In the genomic region with DNA sequence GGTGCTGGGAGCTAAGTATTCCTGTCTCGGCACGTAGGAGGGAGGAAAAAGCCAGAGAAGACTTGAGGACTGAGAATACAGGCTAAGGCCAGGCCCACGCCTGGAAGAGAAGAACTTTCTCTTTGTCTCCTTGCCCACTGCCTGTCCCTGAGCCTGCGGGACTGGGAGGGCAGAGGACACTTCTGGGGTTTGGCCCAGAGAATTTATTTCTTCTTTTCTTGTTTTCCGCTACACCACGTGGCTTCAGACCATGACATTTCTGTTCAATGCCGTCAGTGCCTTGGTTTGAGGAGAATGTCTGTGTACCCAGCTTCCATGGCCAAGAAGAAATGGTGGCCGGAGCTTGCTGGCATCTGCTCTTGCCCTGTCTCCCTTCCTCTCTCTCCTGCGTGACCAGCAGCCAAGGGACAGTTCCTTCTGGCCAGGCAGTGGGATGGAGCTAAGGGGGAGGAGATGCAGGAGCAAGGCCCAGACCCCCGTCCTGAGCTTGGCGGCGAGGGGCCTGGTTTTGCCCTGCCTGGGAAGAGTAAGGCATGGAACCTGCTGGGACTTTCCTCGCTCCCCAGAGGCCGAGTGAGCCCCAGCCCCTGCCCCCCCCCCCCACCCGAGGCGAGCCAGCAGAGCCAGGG, we compare ENCODE assay signal across 1 cellular context.
TF ChIP-seq lines count a peak whose summit lies in the region.

No MANE protein-coding gene starts in this region.

TF ChIP-seq in H1, 55 proteins besides CTCF, POLR2A, EP300 and RAD21 (continued from another document):
- TF ChIP-seq TBP (IDR thresholded peaks at IDR 0.05; ENCODE audit: low read depth, low read length) (no peak), SIX5 (IDR thresholded peaks at IDR 0.05; ENCODE audit: low read depth, low read length) (no peak), CBX8 (IDR thresholded peaks at IDR 0.05; ENCODE audit: borderline replicate concordance, low read depth, low read length) (no peak), SIRT6 (IDR thresholded peaks at IDR 0.05; ENCODE audit: low read length) (no peak), YY1 (IDR thresholded peaks at IDR 0.05; ENCODE audit: low read depth, low read length) (no peak), HDAC6 (IDR thresholded peaks at IDR 0.05; ENCODE audit: low read depth, low read length) (no peak), KDM5A (IDR thresholded peaks at IDR 0.05; ENCODE audit: low read length) (no peak), BCL11A (IDR thresholded peaks at IDR 0.05; ENCODE audit: low read depth in 2 of 2, low read length in 2 of 2) (no peak), PHF8 (conservative IDR thresholded peaks at IDR 0.05; ENCODE audit: low read depth, low read length) (no peak), KDM1A (IDR thresholded peaks at IDR 0.05; ENCODE audit: borderline replicate concordance, low read length) (no peak), RFX5 (IDR thresholded peaks at IDR 0.05; ENCODE audit: borderline replicate concordance, low read depth, low read length) (no peak)
- TF ChIP-seq, protein P1, sequence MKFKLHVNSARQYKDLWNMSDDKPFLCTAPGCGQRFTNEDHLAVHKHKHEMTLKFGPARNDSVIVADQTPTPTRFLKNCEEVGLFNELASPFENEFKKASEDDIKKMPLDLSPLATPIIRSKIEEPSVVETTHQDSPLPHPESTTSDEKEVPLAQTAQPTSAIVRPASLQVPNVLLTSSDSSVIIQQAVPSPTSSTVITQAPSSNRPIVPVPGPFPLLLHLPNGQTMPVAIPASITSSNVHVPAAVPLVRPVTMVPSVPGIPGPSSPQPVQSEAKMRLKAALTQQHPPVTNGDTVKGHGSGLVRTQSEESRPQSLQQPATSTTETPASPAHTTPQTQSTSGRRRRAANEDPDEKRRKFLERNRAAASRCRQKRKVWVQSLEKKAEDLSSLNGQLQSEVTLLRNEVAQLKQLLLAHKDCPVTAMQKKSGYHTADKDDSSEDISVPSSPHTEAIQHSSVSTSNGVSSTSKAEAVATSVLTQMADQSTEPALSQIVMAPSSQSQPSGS (IDR thresholded peaks at IDR 0.05; ENCODE audit: low read length) = no peak
- TF ChIP-seq, protein P2, sequence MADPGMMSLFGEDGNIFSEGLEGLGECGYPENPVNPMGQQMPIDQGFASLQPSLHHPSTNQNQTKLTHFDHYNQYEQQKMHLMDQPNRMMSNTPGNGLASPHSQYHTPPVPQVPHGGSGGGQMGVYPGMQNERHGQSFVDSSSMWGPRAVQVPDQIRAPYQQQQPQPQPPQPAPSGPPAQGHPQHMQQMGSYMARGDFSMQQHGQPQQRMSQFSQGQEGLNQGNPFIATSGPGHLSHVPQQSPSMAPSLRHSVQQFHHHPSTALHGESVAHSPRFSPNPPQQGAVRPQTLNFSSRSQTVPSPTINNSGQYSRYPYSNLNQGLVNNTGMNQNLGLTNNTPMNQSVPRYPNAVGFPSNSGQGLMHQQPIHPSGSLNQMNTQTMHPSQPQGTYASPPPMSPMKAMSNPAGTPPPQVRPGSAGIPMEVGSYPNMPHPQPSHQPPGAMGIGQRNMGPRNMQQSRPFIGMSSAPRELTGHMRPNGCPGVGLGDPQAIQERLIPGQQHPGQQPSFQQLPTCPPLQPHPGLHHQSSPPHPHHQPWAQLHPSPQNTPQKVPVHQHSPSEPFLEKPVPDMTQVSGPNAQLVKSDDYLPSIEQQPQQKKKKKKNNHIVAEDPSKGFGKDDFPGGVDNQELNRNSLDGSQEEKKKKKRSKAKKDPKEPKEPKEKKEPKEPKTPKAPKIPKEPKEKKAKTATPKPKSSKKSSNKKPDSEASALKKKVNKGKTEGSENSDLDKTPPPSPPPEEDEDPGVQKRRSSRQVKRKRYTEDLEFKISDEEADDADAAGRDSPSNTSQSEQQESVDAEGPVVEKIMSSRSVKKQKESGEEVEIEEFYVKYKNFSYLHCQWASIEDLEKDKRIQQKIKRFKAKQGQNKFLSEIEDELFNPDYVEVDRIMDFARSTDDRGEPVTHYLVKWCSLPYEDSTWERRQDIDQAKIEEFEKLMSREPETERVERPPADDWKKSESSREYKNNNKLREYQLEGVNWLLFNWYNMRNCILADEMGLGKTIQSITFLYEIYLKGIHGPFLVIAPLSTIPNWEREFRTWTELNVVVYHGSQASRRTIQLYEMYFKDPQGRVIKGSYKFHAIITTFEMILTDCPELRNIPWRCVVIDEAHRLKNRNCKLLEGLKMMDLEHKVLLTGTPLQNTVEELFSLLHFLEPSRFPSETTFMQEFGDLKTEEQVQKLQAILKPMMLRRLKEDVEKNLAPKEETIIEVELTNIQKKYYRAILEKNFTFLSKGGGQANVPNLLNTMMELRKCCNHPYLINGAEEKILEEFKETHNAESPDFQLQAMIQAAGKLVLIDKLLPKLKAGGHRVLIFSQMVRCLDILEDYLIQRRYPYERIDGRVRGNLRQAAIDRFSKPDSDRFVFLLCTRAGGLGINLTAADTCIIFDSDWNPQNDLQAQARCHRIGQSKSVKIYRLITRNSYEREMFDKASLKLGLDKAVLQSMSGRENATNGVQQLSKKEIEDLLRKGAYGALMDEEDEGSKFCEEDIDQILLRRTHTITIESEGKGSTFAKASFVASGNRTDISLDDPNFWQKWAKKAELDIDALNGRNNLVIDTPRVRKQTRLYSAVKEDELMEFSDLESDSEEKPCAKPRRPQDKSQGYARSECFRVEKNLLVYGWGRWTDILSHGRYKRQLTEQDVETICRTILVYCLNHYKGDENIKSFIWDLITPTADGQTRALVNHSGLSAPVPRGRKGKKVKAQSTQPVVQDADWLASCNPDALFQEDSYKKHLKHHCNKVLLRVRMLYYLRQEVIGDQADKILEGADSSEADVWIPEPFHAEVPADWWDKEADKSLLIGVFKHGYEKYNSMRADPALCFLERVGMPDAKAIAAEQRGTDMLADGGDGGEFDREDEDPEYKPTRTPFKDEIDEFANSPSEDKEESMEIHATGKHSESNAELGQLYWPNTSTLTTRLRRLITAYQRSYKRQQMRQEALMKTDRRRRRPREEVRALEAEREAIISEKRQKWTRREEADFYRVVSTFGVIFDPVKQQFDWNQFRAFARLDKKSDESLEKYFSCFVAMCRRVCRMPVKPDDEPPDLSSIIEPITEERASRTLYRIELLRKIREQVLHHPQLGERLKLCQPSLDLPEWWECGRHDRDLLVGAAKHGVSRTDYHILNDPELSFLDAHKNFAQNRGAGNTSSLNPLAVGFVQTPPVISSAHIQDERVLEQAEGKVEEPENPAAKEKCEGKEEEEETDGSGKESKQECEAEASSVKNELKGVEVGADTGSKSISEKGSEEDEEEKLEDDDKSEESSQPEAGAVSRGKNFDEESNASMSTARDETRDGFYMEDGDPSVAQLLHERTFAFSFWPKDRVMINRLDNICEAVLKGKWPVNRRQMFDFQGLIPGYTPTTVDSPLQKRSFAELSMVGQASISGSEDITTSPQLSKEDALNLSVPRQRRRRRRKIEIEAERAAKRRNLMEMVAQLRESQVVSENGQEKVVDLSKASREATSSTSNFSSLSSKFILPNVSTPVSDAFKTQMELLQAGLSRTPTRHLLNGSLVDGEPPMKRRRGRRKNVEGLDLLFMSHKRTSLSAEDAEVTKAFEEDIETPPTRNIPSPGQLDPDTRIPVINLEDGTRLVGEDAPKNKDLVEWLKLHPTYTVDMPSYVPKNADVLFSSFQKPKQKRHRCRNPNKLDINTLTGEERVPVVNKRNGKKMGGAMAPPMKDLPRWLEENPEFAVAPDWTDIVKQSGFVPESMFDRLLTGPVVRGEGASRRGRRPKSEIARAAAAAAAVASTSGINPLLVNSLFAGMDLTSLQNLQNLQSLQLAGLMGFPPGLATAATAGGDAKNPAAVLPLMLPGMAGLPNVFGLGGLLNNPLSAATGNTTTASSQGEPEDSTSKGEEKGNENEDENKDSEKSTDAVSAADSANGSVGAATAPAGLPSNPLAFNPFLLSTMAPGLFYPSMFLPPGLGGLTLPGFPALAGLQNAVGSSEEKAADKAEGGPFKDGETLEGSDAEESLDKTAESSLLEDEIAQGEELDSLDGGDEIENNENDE (IDR thresholded peaks at IDR 0.05; ENCODE audit: insufficient replicate concordance, low read length) = no peak
